ENCODE assay signal across 28 cellular contexts in genomic region chr11:6962673-6963072, GRCh38. TPM values are rescaled to one million over a fixed set of nuclear protein-coding genes. Genes with fewer than 3 reads are reported as not detected.
A peak's percentile ranks its signal among the peaks of the same experiment; 100 is the strongest.
DNase-seq lines count a peak whose midpoint lies in the region; ATAC-seq and TF ChIP-seq lines count a peak whose summit lies in the region.
"Had no signal": no experiment of that assay in that cellular context is flagged by ENCODE, and none has a peak within 500 bp of the region (broad histone marks: within the 10 kb centered on the region; RNA-seq: fewer than 3 reads in every experiment).

No MANE protein-coding gene starts in this region.

- peaks cover 51% of the 10 kb centered on the region for H3K4me1 ChIP-seq in MM.1S (ENCODE audit: low read length)
- no peaks in the 10 kb centered on the region for H3K4me1 ChIP-seq in CD8-positive, alpha-beta memory T cell (ENCODE audit: insufficient read depth, low read length)
- H3K4me1 ChIP-seq: colonic mucosa, foreskin keratinocyte had no signal

- H3K9me3 Mint-ChIP-seq in CD8-positive, alpha-beta memory T cell, result peaks cover 0 to 5% (median 1%) of the 10 kb centered on the region in 5 donors
- peaks cover 1% of the 10 kb centered on the region for H3K9me3 Mint-ChIP-seq in natural killer cell treated with Interleukin-12 subunit alpha and Interleukin-12 subunit beta and Interleukin-15 and Interleukin-18, amount 100 ng/mL, for 72 hours
- H3K9me3 Mint-ChIP-seq: activated naive CD4-positive, alpha-beta T cell treated with anti-CD3 and anti-CD28 coated beads, Interleukin-2, amount 50 U/mL, for 24 hours had no signal

- H3K9me3 ChIP-seq in MM.1S (replicated peaks; ENCODE audit: insufficient read depth, low read length), result no peaks in the 10 kb centered on the region
- no peaks in the 10 kb centered on the region for H3K9me3 ChIP-seq in CD8-positive, alpha-beta memory T cell (ENCODE audit: low read length)
- H3K9me3 ChIP-seq: colonic mucosa had no signal

- in situ Hi-C loops in GM13977 (cut with MboI; ENCODE audit: low pct_unique_long_range_greater_than_20kb, low sequenced_read_pairs, unreplicated experiment), result no loop called here

- H2AFZ ChIP-seq in MM.1S (ENCODE audit: low read length), result no peak overlapping the region
- H2AFZ ChIP-seq: GM23248 had no signal

- peaks cover 0 to 4% of the 10 kb centered on the region in 2 donors for H3K27me3 Mint-ChIP-seq in CD8-positive, alpha-beta memory T cell
- H3K27me3 Mint-ChIP-seq in natural killer cell treated with Interleukin-12 subunit alpha and Interleukin-12 subunit beta and Interleukin-15 and Interleukin-18, amount 100 ng/mL, for 72 hours, result peaks cover 0 to 2% of the 10 kb centered on the region in 2 donors
- H3K27me3 Mint-ChIP-seq: activated CD4-positive, alpha-beta memory T cell treated with anti-CD3 and anti-CD28 coated beads for 36 hours had no signal

- no peak for TF ChIP-seq CTCF in GM13977 (IDR thresholded peaks at IDR 0.05; ENCODE audit: extremely low read depth, insufficient read depth, missing control alignments)
- TF ChIP-seq CTCF in GM20000 (IDR thresholded peaks at IDR 0.05; ENCODE audit: extremely low read depth, missing control alignments), result no peak
- no peak for TF ChIP-seq CTCF in MM.1S (IDR thresholded peaks at IDR 0.05; ENCODE audit: low read length)

- ATAC-seq in HG02885 (IDR thresholded peaks at IDR 0.05; ENCODE audit: poor library complexity, unreplicated experiment), result peak; percentile 88
- no peak for ATAC-seq in natural killer cell treated with Interleukin-12 subunit alpha and Interleukin-12 subunit beta and Interleukin-15 and Interleukin-18, amount 100 ng/mL, for 72 hours
- ATAC-seq: activated T-cell treated with anti-CD3 and anti-CD28 coated beads, Interleukin-2, amount 50 U/mL, for 72 hours; foreskin keratinocyte; HepG2 had no signal

- H3K36me3 Mint-ChIP-seq in CD8-positive, alpha-beta memory T cell, result no peaks in the 10 kb centered on the region
- no peaks in the 10 kb centered on the region for H3K36me3 Mint-ChIP-seq in natural killer cell treated with Interleukin-12 subunit alpha and Interleukin-12 subunit beta and Interleukin-15 and Interleukin-18, amount 100 ng/mL, for 72 hours
- H3K36me3 Mint-ChIP-seq: activated CD4-positive, alpha-beta memory T cell treated with anti-CD3 and anti-CD28 coated beads for 36 hours; activated naive CD4-positive, alpha-beta T cell treated with anti-CD3 and anti-CD28 coated beads, Interleukin-2, amount 50 U/mL, for 24 hours had no signal

- peaks cover 30% of the 10 kb centered on the region for H3F3A ChIP-seq in MM.1S (ENCODE audit: insufficient read depth, low read length)

- H3K79me2 ChIP-seq in MM.1S (ENCODE audit: low read length), result peaks cover 17% of the 10 kb centered on the region

- H3K4me2 ChIP-seq in MM.1S (ENCODE audit: low read depth, low read length), result peak overlapping the region; percentile 56

- no peaks in the 10 kb centered on the region for H3K4me1 Mint-ChIP-seq in CD8-positive, alpha-beta memory T cell
- no peaks in the 10 kb centered on the region for H3K4me1 Mint-ChIP-seq in natural killer cell treated with Interleukin-12 subunit alpha and Interleukin-12 subunit beta and Interleukin-15 and Interleukin-18, amount 100 ng/mL, for 72 hours (ENCODE audit: low read depth in 2 of 2)
- H3K4me1 Mint-ChIP-seq: activated naive CD4-positive, alpha-beta T cell treated with anti-CD3 and anti-CD28 coated beads, Interleukin-2, amount 50 U/mL, for 24 hours; nephron had no signal

- no peak overlapping the region for H3K27ac Mint-ChIP-seq in CD8-positive, alpha-beta memory T cell
- H3K27ac Mint-ChIP-seq in natural killer cell treated with Interleukin-12 subunit alpha and Interleukin-12 subunit beta and Interleukin-15 and Interleukin-18, amount 100 ng/mL, for 72 hours, result no peak overlapping the region
- H3K27ac Mint-ChIP-seq: activated CD4-positive, alpha-beta memory T cell treated with anti-CD3 and anti-CD28 coated beads for 36 hours; activated naive CD4-positive, alpha-beta T cell treated with anti-CD3 and anti-CD28 coated beads, Interleukin-2, amount 50 U/mL, for 24 hours; activated T-cell treated with anti-CD3 and anti-CD28 coated beads, Interleukin-2, amount 50 U/mL, for 72 hours; nephron had no signal

- peak overlapping the region; percentile 9; the same call in 1 of the 2 replicates for H3K4me3 ChIP-seq in MM.1S (ENCODE audit: low read length)
- no peak overlapping the region for H3K4me3 ChIP-seq in CD8-positive, alpha-beta memory T cell (ENCODE audit: low read length)
- H3K4me3 ChIP-seq: colonic mucosa, GM23248, skin epidermis had no signal

- peak overlapping the region; percentile 70 for H3K9ac ChIP-seq in MM.1S (ENCODE audit: low read length)
- H3K9ac ChIP-seq: GM23248 had no signal

- DNase-seq in GM13977 (ENCODE audit: low spot score) (peak; percentile 43), GM20000 (ENCODE audit: low spot score) (peak; percentile 19), MM.1S (peak; percentile 87), NCI-H510A treated with DMSO at 0.1 percent for 48 hours (lab: John Stamatoyannopoulos, UW) (no peak), dedifferentiated amniotic fluid mesenchymal stem cell (ENCODE audit: extremely low spot score) (no peak)
- no peak for DNase-seq in CD8-positive, alpha-beta memory T cell
- DNase-seq in natural killer cell treated with Interleukin-12 subunit alpha and Interleukin-12 subunit beta and Interleukin-15 and Interleukin-18, amount 100 ng/mL, for 72 hours (ENCODE audit: low spot score), result no peak
- DNase-seq: ACHN; activated CD4-positive, alpha-beta memory T cell treated with anti-CD3 and anti-CD28 coated beads for 36 hours; activated T-cell treated with anti-CD3 and anti-CD28 coated beads, Interleukin-2, amount 50 U/mL, for 72 hours; colonic mucosa; foreskin keratinocyte; GDM1; GM23248; kidney glomerular epithelial cell; NCI-H1694 treated with DMSO at 0.1 percent for 48 hours; SHP77; stimulated activated CD4-positive, alpha-beta T cell treated with anti-CD3 and anti-CD28 coated beads, Interleukin-4, amount 100 ng/mL, for 1 hour had no signal

- 0 out of 2 replicates have a peak, but pooled peaks cover 3% of the 10 kb centered on the region for H3K36me3 ChIP-seq in MM.1S (replicated peaks; ENCODE audit: insufficient read depth, low read length)
- H3K36me3 ChIP-seq in CD8-positive, alpha-beta memory T cell (ENCODE audit: insufficient read depth, low read length), result no peaks in the 10 kb centered on the region
- H3K36me3 ChIP-seq: colonic mucosa had no signal

- H4K20me1 ChIP-seq in MM.1S (ENCODE audit: insufficient read depth, low read length), result no peaks in the 10 kb centered on the region

- CTCF ChIA-PET in CD8-positive, alpha-beta memory T cell (lab: Charles Lee), result no interaction called here

- POLR2A ChIA-PET in CD8-positive, alpha-beta memory T cell (lab: Charles Lee), result no interaction called here

- H3K4me3 Mint-ChIP-seq in CD8-positive, alpha-beta memory T cell, result no peak overlapping the region
- H3K4me3 Mint-ChIP-seq in natural killer cell treated with Interleukin-12 subunit alpha and Interleukin-12 subunit beta and Interleukin-15 and Interleukin-18, amount 100 ng/mL, for 72 hours, result no peak overlapping the region
- H3K4me3 Mint-ChIP-seq: activated CD4-positive, alpha-beta memory T cell treated with anti-CD3 and anti-CD28 coated beads for 36 hours; activated naive CD4-positive, alpha-beta T cell treated with anti-CD3 and anti-CD28 coated beads, Interleukin-2, amount 50 U/mL, for 24 hours; activated T-cell treated with anti-CD3 and anti-CD28 coated beads, Interleukin-2, amount 50 U/mL, for 72 hours; nephron had no signal

- no peaks in the 10 kb centered on the region for H3K9me2 ChIP-seq in MM.1S (replicated peaks; ENCODE audit: insufficient read depth, low read length)

- peak overlapping the region; percentile 93 for H3K27ac ChIP-seq in MM.1S (ENCODE audit: low read length)
- no peak overlapping the region for H3K27ac ChIP-seq in CD8-positive, alpha-beta memory T cell (ENCODE audit: low read depth, low read length)
- H3K27ac ChIP-seq: colonic mucosa, foreskin keratinocyte, GM23248, skin epidermis, VCaP had no signal

- no peaks in the 10 kb centered on the region for H3K27me3 ChIP-seq in MM.1S (replicated peaks; ENCODE audit: insufficient read depth, low read length)
- H3K27me3 ChIP-seq in CD8-positive, alpha-beta memory T cell (ENCODE audit: insufficient read depth, low read length, poor library complexity, severe bottlenecking), result no peaks in the 10 kb centered on the region
- H3K27me3 ChIP-seq: colonic mucosa, foreskin keratinocyte had no signal

RNA-seq across cellular contexts. Expression of gene ZNF215, which starts 36.4 kb away (rescaled TPM):
- under 1 TPM; 0.72 to 0.73 TPM for total RNA-seq in CD8-positive, alpha-beta memory T cell
- not detected for polyA plus RNA-seq in CD8-positive, alpha-beta memory T cell
- 1 to 10 TPM in 1 of 2 donors, under 1 TPM in 1; 0.24 to 1.5 TPM for total RNA-seq in natural killer cell treated with Interleukin-12 subunit alpha and Interleukin-12 subunit beta and Interleukin-15 and Interleukin-18, amount 100 ng/mL, for 72 hours
- total RNA-seq: HepG2 had no signal
- polyA plus RNA-seq: HepG2 had no signal

RNA-seq across cellular contexts. Expression of gene OR2D3, which starts 41.9 kb away (rescaled TPM):
- not detected for total RNA-seq in CD8-positive, alpha-beta memory T cell
- not detected for polyA plus RNA-seq in CD8-positive, alpha-beta memory T cell
- total RNA-seq in natural killer cell treated with Interleukin-12 subunit alpha and Interleukin-12 subunit beta and Interleukin-15 and Interleukin-18, amount 100 ng/mL, for 72 hours, result not detected
- total RNA-seq: activated CD4-positive, alpha-beta memory T cell treated with anti-CD3 and anti-CD28 coated beads for 36 hours; activated T-cell treated with anti-CD3 and anti-CD28 coated beads, Interleukin-2, amount 50 U/mL, for 72 hours; colonic mucosa; foreskin keratinocyte; GM23248; HepG2; mesenteric fat pad; posterior vena cava; T-helper 1 cell treated with Interleukin-12 subunit alpha and Interleukin-12 subunit beta and Interleukin-4 antibody, amounts not matched to agents 30 ng/mL and 1 ng/mL, for 36 hours; ureter had no signal
- polyA plus RNA-seq: foreskin keratinocyte, HepG2 had no signal

RNA-seq across cellular contexts. Expression of gene ZNF214, which starts 57.5 kb away (rescaled TPM):
- total RNA-seq in CD8-positive, alpha-beta memory T cell, result not detected
- polyA plus RNA-seq in CD8-positive, alpha-beta memory T cell, result not detected
- total RNA-seq in natural killer cell treated with Interleukin-12 subunit alpha and Interleukin-12 subunit beta and Interleukin-15 and Interleukin-18, amount 100 ng/mL, for 72 hours, result not detected
- total RNA-seq: activated CD4-positive, alpha-beta memory T cell treated with anti-CD3 and anti-CD28 coated beads for 36 hours; T-helper 1 cell treated with Interleukin-12 subunit alpha and Interleukin-12 subunit beta and Interleukin-4 antibody, amounts not matched to agents 30 ng/mL and 1 ng/mL, for 36 hours had no signal

RNA-seq across cellular contexts. Expression of gene NLRP14, which starts 57.6 kb away (rescaled TPM):
- total RNA-seq in CD8-positive, alpha-beta memory T cell, result not detected
- polyA plus RNA-seq in CD8-positive, alpha-beta memory T cell, result not detected
- not detected for total RNA-seq in natural killer cell treated with Interleukin-12 subunit alpha and Interleukin-12 subunit beta and Interleukin-15 and Interleukin-18, amount 100 ng/mL, for 72 hours
- total RNA-seq: GM23248, HepG2, mesenteric fat pad, posterior vena cava had no signal
- polyA plus RNA-seq: foreskin keratinocyte, GM23248, HepG2 had no signal

Comparison
In these comparisons a context has a peak if more than half of its experiments do, and no peak if none do; other contexts are left out.
1. DNase-seq: peak in GM13977 (single experiment), GM20000 (single experiment) and MM.1S (single experiment); none in NCI-H510A treated with DMSO at 0.1 percent for 48 hours (single experiment), CD8-positive, alpha-beta memory T cell (0 of 5), dedifferentiated amniotic fluid mesenchymal stem cell (single experiment) and natural killer cell treated with Interleukin-12 subunit alpha and Interleukin-12 subunit beta and Interleukin-15 and Interleukin-18, amount 100 ng/mL, for 72 hours (single experiment).